Comparison of ENCODE assay signal across 1 cellular context in the genomic region with DNA sequence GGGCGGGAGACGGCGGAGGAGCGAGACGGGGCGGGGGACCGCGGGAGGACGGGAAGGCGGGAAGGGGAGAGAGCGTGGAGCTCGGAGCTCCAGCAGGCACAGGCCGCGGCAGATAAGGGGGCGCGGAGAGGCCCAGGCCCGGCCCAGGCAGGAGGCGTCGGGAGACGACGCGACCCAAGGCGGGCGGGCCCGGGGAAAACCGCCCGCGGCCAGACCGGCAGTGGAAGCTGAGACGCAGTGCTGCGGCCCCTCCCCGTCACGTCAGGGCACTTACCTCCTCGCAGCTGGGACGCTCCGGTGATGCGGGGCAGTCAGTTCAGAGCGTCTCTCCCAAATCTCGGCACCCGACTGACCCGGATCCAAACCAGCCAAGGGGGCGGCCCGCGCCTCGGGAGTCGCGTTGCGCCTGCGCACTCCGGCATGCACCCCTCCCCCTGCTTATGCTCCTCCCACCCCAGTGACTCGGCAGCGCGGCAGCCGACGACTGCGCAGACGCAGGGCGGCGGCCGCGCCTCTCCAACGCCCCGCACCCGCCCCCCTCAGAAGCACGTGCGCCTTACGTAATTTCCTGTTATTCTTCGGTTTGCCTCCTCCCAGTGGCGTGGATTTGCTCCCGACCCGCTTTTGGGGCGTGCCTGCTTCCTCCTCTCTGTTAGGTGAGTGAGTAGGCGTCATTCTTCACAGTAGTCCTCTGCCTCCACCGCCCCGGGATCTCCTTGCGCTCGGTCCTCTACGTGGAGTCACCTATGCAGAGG.
A peak's percentile ranks its signal among the peaks of the same experiment; 100 is the strongest.
TF ChIP-seq lines count a peak whose summit lies in the region.

A gene (minus strand): TSS at position 350 of the 755 bp plus-strand sequence. CDS start 3,814 bp downstream, outside the sequence.

TF ChIP-seq in neural cell, 6 proteins besides CTCF, POLR2A, EP300 and RAD21 (continued from another document):
- no peak for TF ChIP-seq SMC3 (conservative IDR thresholded peaks at IDR 0.05; ENCODE audit: poor library complexity)
- peak; percentile 72 for TF ChIP-seq MXI1 (conservative IDR thresholded peaks at IDR 0.05; ENCODE audit: poor library complexity, severe bottlenecking)
- no peak for TF ChIP-seq EZH2 (IDR thresholded peaks at IDR 0.05; ENCODE audit: borderline replicate concordance, insufficient read depth, low read length, poor library complexity, severe bottlenecking)
- peak; percentile 82 for TF ChIP-seq POLR2AphosphoS5 (IDR thresholded peaks at IDR 0.05)
- no peak for TF ChIP-seq TAF1 (IDR thresholded peaks at IDR 0.05; ENCODE audit: low read depth)
